In the genomic region with DNA sequence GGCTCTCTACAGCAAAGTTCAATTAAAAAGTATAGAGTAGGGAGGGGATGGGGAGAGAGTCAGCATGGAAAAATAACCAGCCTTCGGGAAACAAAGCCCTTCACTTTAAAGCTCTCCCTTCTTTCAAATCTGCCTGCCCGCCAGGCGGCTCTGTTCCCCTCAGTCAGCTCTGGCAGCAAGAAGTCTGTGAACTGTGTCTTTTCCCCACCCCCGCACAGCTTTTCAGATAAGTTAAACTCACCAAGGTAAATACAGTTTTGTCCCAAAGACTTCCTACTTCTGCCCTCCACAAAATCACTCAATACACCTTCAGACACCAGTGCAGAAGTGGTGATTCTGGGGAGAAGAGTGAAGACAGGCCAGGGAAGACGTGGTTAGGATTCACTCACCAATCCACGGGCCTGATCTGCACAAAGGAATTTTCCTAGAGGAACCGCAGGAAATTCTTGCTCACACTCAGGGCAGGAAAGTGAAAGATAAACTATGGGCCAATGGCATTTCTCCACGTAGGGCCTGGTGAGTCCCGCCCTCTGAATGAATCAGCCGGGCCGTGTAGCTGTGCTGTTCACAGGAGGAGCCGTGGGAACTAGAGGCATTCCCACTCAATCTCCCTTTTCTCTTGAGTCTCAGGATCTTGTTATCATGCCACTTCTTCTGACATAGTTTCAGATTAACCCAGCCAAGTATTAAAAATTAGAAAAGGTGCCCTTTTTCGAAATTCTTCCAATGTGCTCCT, we compare ENCODE assay signal across 8 cellular contexts. TPM values are rescaled to one million over a fixed set of nuclear protein-coding genes. Genes with fewer than 3 reads are reported as not detected.
DNase-seq lines count a peak whose midpoint lies in the region; ATAC-seq and TF ChIP-seq lines count a peak whose summit lies in the region.

TSS of gene TRIM5 (minus strand) at position 448 of the 736 bp plus-strand sequence. CDS start 4,897 bp downstream, outside the sequence.

- peak; percentile 12 to 72 (median 51) for TF ChIP-seq CTCF in adrenal gland (IDR thresholded peaks at IDR 0.05)
- TF ChIP-seq CTCF in prostate gland (IDR thresholded peaks at IDR 0.05) = peak in 3 of 4 experiments; percentile 66 to 73 (median 71)

- H3K4me1 Mint-ChIP-seq in CD4-positive, CD25-positive, alpha-beta regulatory T cell = peaks cover 20 to 67% (median 52%) of the 10 kb centered on the region in 4 donors
- peaks cover 41 to 65% (median 62%) of the 10 kb centered on the region in 3 donors for H3K4me1 Mint-ChIP-seq in T-cell

- peaks cover 4% of the 10 kb centered on the region for H3K27me3 Mint-ChIP-seq in CD4-positive, CD25-positive, alpha-beta regulatory T cell
- no peaks in the 10 kb centered on the region for H3K27me3 Mint-ChIP-seq in T-cell

- H3K4me3 Mint-ChIP-seq in CD4-positive, CD25-positive, alpha-beta regulatory T cell = peak within 1 kb of the TSS; percentile 81 to 99 (median 97)
- H3K4me3 Mint-ChIP-seq in T-cell = peak within 1 kb of the TSS; percentile 89 to 96 (median 95)

- H3K27me3 ChIP-seq in CD4-positive, CD25-positive, alpha-beta regulatory T cell (ENCODE audit: control insufficient read depth, insufficient read depth, low read length) = no peaks in the 10 kb centered on the region
- H3K27me3 ChIP-seq in adrenal gland = no peaks in the 10 kb centered on the region
- no peaks in the 10 kb centered on the region for H3K27me3 ChIP-seq in prostate gland (replicated peaks; ENCODE audit: insufficient read depth)

- no peaks in the 10 kb centered on the region for H3K9me3 ChIP-seq in CD4-positive, CD25-positive, alpha-beta regulatory T cell (ENCODE audit: control insufficient read depth in 2 of 2, low read length in 2 of 2)
- H3K9me3 ChIP-seq in adrenal gland (replicated peaks in 1 of 3) (no peaks in the 10 kb centered on the region), prostate gland (no peaks in the 10 kb centered on the region)

- peaks cover 4% of the 10 kb centered on the region for H3K36me3 Mint-ChIP-seq in CD4-positive, CD25-positive, alpha-beta regulatory T cell
- H3K36me3 Mint-ChIP-seq in T-cell = peaks cover 18% of the 10 kb centered on the region

- WGBS in adrenal gland, 4 donors = 1 to 5% (median 2%) methylated on average over 10 to 13 of the region's 13 CpGs
- 3% methylated on average over 13 of the region's 13 CpGs for WGBS in prostate gland
- WGBS in urinary bladder = 3% methylated on average over 13 of the region's 13 CpGs

- peaks cover 36% of the 10 kb centered on the region for H3K4me1 ChIP-seq in CD4-positive, CD25-positive, alpha-beta regulatory T cell (ENCODE audit: control insufficient read depth, insufficient read depth, low read length, poor library complexity, severe bottlenecking)
- H3K4me1 ChIP-seq in adrenal gland (replicated peaks in 1 of 2) = peaks cover 0 to 11% of the 10 kb centered on the region in 2 donors
- peaks cover 2% of the 10 kb centered on the region for H3K4me1 ChIP-seq in prostate gland (replicated peaks)
- no peaks in the 10 kb centered on the region for H3K4me1 ChIP-seq in urinary bladder (ENCODE audit: insufficient read depth)

- peak within 1 kb of the TSS; percentile 81 to 97 (median 96) for H3K27ac Mint-ChIP-seq in CD4-positive, CD25-positive, alpha-beta regulatory T cell
- peak within 1 kb of the TSS; percentile 97 to 98 for H3K27ac Mint-ChIP-seq in T-cell

- H3K4me3 ChIP-seq in CD4-positive, CD25-positive, alpha-beta regulatory T cell (ENCODE audit: low read depth, low read length) = peak within 1 kb of the TSS; percentile 93
- peak within 1 kb of the TSS in 3 of 4 donors; percentile 36 to 57 (median 43) for H3K4me3 ChIP-seq in adrenal gland
- peak within 1 kb of the TSS; percentile 34 to 42 for H3K4me3 ChIP-seq in prostate gland
- peak within 1 kb of the TSS; percentile 37 for H3K4me3 ChIP-seq in urinary bladder (ENCODE audit: low read depth, low read length)

- H3K9me3 Mint-ChIP-seq in CD4-positive, CD25-positive, alpha-beta regulatory T cell = no peaks in the 10 kb centered on the region
- no peaks in the 10 kb centered on the region for H3K9me3 Mint-ChIP-seq in T-cell

- CTCF ChIA-PET in T-cell (lab: Charles Lee) = interaction anchor here (0.6 to 2.8 kb wide), 17 partner anchors 10 to 549 kb away, joined by 3 to 17 read pairs (median 4); partner anchors contain the start of genes FHIP1B (in 1 of the 2) and OR52N2 (in 1 of the 2)

- ATAC-seq in CD4-positive, CD25-positive, alpha-beta regulatory T cell (ENCODE audit: low read depth in 2 of 2) = peak; percentile 66 to 71
- ATAC-seq in GM19397 (IDR thresholded peaks at IDR 0.05; ENCODE audit: unreplicated experiment) = peak; percentile 73
- peak; percentile 77 for ATAC-seq in HG03571 (IDR thresholded peaks at IDR 0.05; ENCODE audit: unreplicated experiment)
- peak; percentile 83 to 87 (median 86) for ATAC-seq in T-cell (replicated peaks in 1 of 4)
- peak; percentile 98 to 99 for ATAC-seq in left cardiac atrium

- POLR2A ChIA-PET in T-cell (lab: Charles Lee) = interaction anchor here in 1 of 2 donors (1.1 kb wide), 1 partner anchor 10 kb away, joined by 3 read pairs; no protein-coding TSS in a partner anchor

- H3K36me3 ChIP-seq in CD4-positive, CD25-positive, alpha-beta regulatory T cell (ENCODE audit: control insufficient read depth, insufficient read depth, low read length) = peaks cover 7% of the 10 kb centered on the region
- peaks cover 0 to under 1% of the 10 kb centered on the region in 2 donors for H3K36me3 ChIP-seq in adrenal gland (replicated peaks in 1 of 2)
- no peaks in the 10 kb centered on the region for H3K36me3 ChIP-seq in prostate gland
- H3K36me3 ChIP-seq in urinary bladder (ENCODE audit: insufficient read depth) = no peaks in the 10 kb centered on the region

- peak within 1 kb of the TSS; percentile 89 for H3K27ac ChIP-seq in CD4-positive, CD25-positive, alpha-beta regulatory T cell (ENCODE audit: insufficient read depth, low read length, poor library complexity, severe bottlenecking)
- H3K27ac ChIP-seq in adrenal gland = peak within 1 kb of the TSS; percentile 93 to 99 (median 97)
- peak within 1 kb of the TSS; percentile 94 for H3K27ac ChIP-seq in prostate gland
- peak within 1 kb of the TSS; percentile 73 for H3K27ac ChIP-seq in urinary bladder (ENCODE audit: low read depth)

- intact Hi-C loops in adrenal gland (cut with DNase I) (no loop called here), left cardiac atrium (cut with DNase I) (no loop called here), prostate gland (cut with DNase I) (loop anchor here (5.0 to 10.0 kb wide), 2 partner anchors 60 to 87 kb away; partner anchors contain the start of genes TRIM34 and TRIM6)

- TF ChIP-seq POLR2A in adrenal gland (IDR thresholded peaks at IDR 0.05) (peak; percentile 38 to 83), prostate gland (IDR thresholded peaks at IDR 0.05) (peak; percentile 53)

- DNase-seq in CD4-positive, CD25-positive, alpha-beta regulatory T cell = peak; percentile 66 to 90 (median 71)
- DNase-seq in T-cell (peak; percentile 47 to 87 (median 74)), adrenal gland (peak; percentile 89 to 96 (median 93)), left cardiac atrium (peak; percentile 90), prostate gland (ENCODE audit: low spot score) (peak; percentile 93)

RNA-seq across cellular contexts. Expression of gene TRIM5, which starts in this region (rescaled TPM):
- total RNA-seq in CD4-positive, CD25-positive, alpha-beta regulatory T cell = 15.2 TPM
- polyA plus RNA-seq in CD4-positive, CD25-positive, alpha-beta regulatory T cell = 1 to 10 TPM; 6.0 to 7.7 (median 7.5) TPM
- 10 to 100 TPM; 17.6 to 38.2 (median 31.6) TPM for total RNA-seq in T-cell
- total RNA-seq in adrenal gland = 10 to 100 TPM; 24.3 to 36.4 (median 32.1) TPM
- polyA plus RNA-seq in adrenal gland = 10 to 100 TPM in 2 of 3 donors, 1 to 10 TPM in 1; 8.2 to 33.5 (median 12.6) TPM
- total RNA-seq in left cardiac atrium = 10 to 100 TPM; 14.2 to 14.8 TPM
- total RNA-seq in prostate gland = 10 to 100 TPM; 17.4 to 36.9 TPM
- 39.6 TPM for total RNA-seq in urinary bladder
- 11.1 TPM for polyA plus RNA-seq in urinary bladder

Comparison
In these comparisons a context has a peak if more than half of its experiments do, and no peak if none do; other contexts are left out.
1. Peak in every context shown above with its lines: DNase-seq, ATAC-seq, H3K4me3 ChIP-seq and H3K27ac ChIP-seq.
2. H3K4me3 ChIP-seq: peak in every context shown above with its lines; median percentile 93 in CD4-positive, CD25-positive, alpha-beta regulatory T cell; 43 in adrenal gland; 38 in prostate gland; 37 in urinary bladder.